In genomic region chr4:159390648-159391047, GRCh38 we compare ENCODE assay signal across 9 cellular contexts.
A peak's percentile ranks its signal among the peaks of the same experiment; 100 is the strongest.
DNase-seq lines count a peak whose midpoint lies in the region; ATAC-seq and TF ChIP-seq lines count a peak whose summit lies in the region.
"Had no signal": no experiment of that assay in that cellular context is flagged by ENCODE, and none has a peak within 500 bp of the region (broad histone marks: within the 10 kb centered on the region; RNA-seq: fewer than 3 reads in every experiment).

No MANE protein-coding gene starts in this region.

- H3K27ac Mint-ChIP-seq in activated CD4-positive, alpha-beta T cell treated with anti-CD3 and anti-CD28 coated beads for 36 hours, result no peak overlapping the region
- H3K27ac Mint-ChIP-seq in stimulated activated naive CD8-positive, alpha-beta T cell treated with anti-CD3 and anti-CD28 coated beads, Interleukin-15, amount 100 ng/mL, for 72 hours, result no peak overlapping the region

- peaks cover 4% of the 10 kb centered on the region for H3K27me3 Mint-ChIP-seq in activated T-cell treated with anti-CD3 and anti-CD28 coated beads, Interleukin-2, amount 50 U/mL, for 4 hours (ENCODE audit: low read depth)
- H3K27me3 Mint-ChIP-seq in activated CD4-positive, alpha-beta T cell treated with anti-CD3 and anti-CD28 coated beads for 36 hours, result peaks cover 17% of the 10 kb centered on the region
- H3K27me3 Mint-ChIP-seq in stimulated activated naive CD8-positive, alpha-beta T cell treated with anti-CD3 and anti-CD28 coated beads, Interleukin-15, amount 100 ng/mL, for 72 hours, result peaks cover 18% of the 10 kb centered on the region

- intact Hi-C loops in activated CD4-positive, alpha-beta T cell treated with anti-CD3 and anti-CD28 coated beads for 36 hours (cut with DNase I, micrococcal nuclease), result no loop called here

- CTCF ChIA-PET in activated CD4-positive, alpha-beta T cell treated with anti-CD3 and anti-CD28 coated beads for 36 hours (lab: Charles Lee), result interaction anchor here (0.7 kb wide), 1 partner anchor 19 kb away, joined by 3 read pairs; no protein-coding TSS in a partner anchor

- TF ChIP-seq CTCF in AG09309 (IDR thresholded peaks at IDR 0.05; ENCODE audit: control insufficient read depth, insufficient read depth, low read depth, low read length, missing control alignments) (no peak), astrocyte of the spinal cord (IDR thresholded peaks at IDR 0.05; ENCODE audit: low read depth, low read length) (no peak)

- H3K36me3 Mint-ChIP-seq in activated T-cell treated with anti-CD3 and anti-CD28 coated beads, Interleukin-2, amount 50 U/mL, for 4 hours (ENCODE audit: insufficient read depth), result no peaks in the 10 kb centered on the region
- no peaks in the 10 kb centered on the region for H3K36me3 Mint-ChIP-seq in activated CD4-positive, alpha-beta T cell treated with anti-CD3 and anti-CD28 coated beads for 36 hours (ENCODE audit: low read depth)

- no peak for ATAC-seq in activated T-cell treated with anti-CD3 and anti-CD28 coated beads, Interleukin-2, amount 50 U/mL, for 4 hours
- ATAC-seq in activated CD4-positive, alpha-beta T cell treated with anti-CD3 and anti-CD28 coated beads for 36 hours, result no peak
- ATAC-seq in HG02623 (IDR thresholded peaks at IDR 0.05; ENCODE audit: unreplicated experiment), result no peak
- no peak for ATAC-seq in stimulated activated naive CD8-positive, alpha-beta T cell treated with anti-CD3 and anti-CD28 coated beads, Interleukin-15, amount 100 ng/mL, for 72 hours
- ATAC-seq: mucosa of descending colon had no signal

- in situ Hi-C loops in KBM-7 (cut with MboI; ENCODE audit: low pct_unique_long_range_greater_than_20kb, low sequenced_read_pairs) (no loop called here), astrocyte of the spinal cord (cut with HindIII; ENCODE audit: low sequenced_read_pairs) (no loop called here)

- DNase-seq in AG09309 (ENCODE audit: low read depth), result peak; percentile 89
- DNase-seq in KBM-7, result peak; percentile 86
- DNase-seq in astrocyte of the spinal cord (ENCODE audit: low read depth, low spot score), result peak; percentile 98
- DNase-seq in kidney tubule cell (ENCODE audit: low spot score), result peak; percentile 98
- no peak for DNase-seq in activated T-cell treated with anti-CD3 and anti-CD28 coated beads, Interleukin-2, amount 50 U/mL, for 4 hours
- no peak for DNase-seq in activated CD4-positive, alpha-beta T cell treated with anti-CD3 and anti-CD28 coated beads for 36 hours
- DNase-seq in stimulated activated naive CD8-positive, alpha-beta T cell treated with anti-CD3 and anti-CD28 coated beads, Interleukin-15, amount 100 ng/mL, for 72 hours, result no peak

- H3K4me3 Mint-ChIP-seq in activated T-cell treated with anti-CD3 and anti-CD28 coated beads, Interleukin-2, amount 50 U/mL, for 4 hours, result no peak overlapping the region
- no peak overlapping the region for H3K4me3 Mint-ChIP-seq in activated CD4-positive, alpha-beta T cell treated with anti-CD3 and anti-CD28 coated beads for 36 hours
- H3K4me3 Mint-ChIP-seq in stimulated activated naive CD8-positive, alpha-beta T cell treated with anti-CD3 and anti-CD28 coated beads, Interleukin-15, amount 100 ng/mL, for 72 hours, result peak overlapping the region in 1 of 2 donors; percentile 29

- peaks cover 2% of the 10 kb centered on the region for H3K4me1 Mint-ChIP-seq in activated T-cell treated with anti-CD3 and anti-CD28 coated beads, Interleukin-2, amount 50 U/mL, for 4 hours (ENCODE audit: low read depth)
- H3K4me1 Mint-ChIP-seq in activated CD4-positive, alpha-beta T cell treated with anti-CD3 and anti-CD28 coated beads for 36 hours, result peaks cover 5% of the 10 kb centered on the region
- H3K4me1 Mint-ChIP-seq in stimulated activated naive CD8-positive, alpha-beta T cell treated with anti-CD3 and anti-CD28 coated beads, Interleukin-15, amount 100 ng/mL, for 72 hours, result no peaks in the 10 kb centered on the region

- H3K9me3 Mint-ChIP-seq in activated T-cell treated with anti-CD3 and anti-CD28 coated beads, Interleukin-2, amount 50 U/mL, for 4 hours, result peaks cover 8% of the 10 kb centered on the region
- peaks cover 2% of the 10 kb centered on the region for H3K9me3 Mint-ChIP-seq in activated CD4-positive, alpha-beta T cell treated with anti-CD3 and anti-CD28 coated beads for 36 hours (ENCODE audit: low read depth)
- H3K9me3 Mint-ChIP-seq in stimulated activated naive CD8-positive, alpha-beta T cell treated with anti-CD3 and anti-CD28 coated beads, Interleukin-15, amount 100 ng/mL, for 72 hours, result peaks cover 9 to 11% of the 10 kb centered on the region in 2 donors

- POLR2A ChIA-PET in activated CD4-positive, alpha-beta T cell treated with anti-CD3 and anti-CD28 coated beads for 36 hours (lab: Charles Lee), result no interaction called here

- H3K4me3 ChIP-seq in AG09309 (ENCODE audit: control insufficient read depth, low read depth, low read length) (no peak overlapping the region), astrocyte of the spinal cord (ENCODE audit: low read depth, low read length) (no peak overlapping the region)
- H3K4me3 ChIP-seq: mucosa of descending colon had no signal

Comparison
In these comparisons a context has a peak if more than half of its experiments do, and no peak if none do; other contexts are left out.
1. DNase-seq: peak in AG09309 (single experiment), KBM-7 (single experiment), astrocyte of the spinal cord (single experiment) and kidney tubule cell (single experiment); none in activated T-cell treated with anti-CD3 and anti-CD28 coated beads, Interleukin-2, amount 50 U/mL, for 4 hours (single experiment), activated CD4-positive, alpha-beta T cell treated with anti-CD3 and anti-CD28 coated beads for 36 hours (single experiment) and stimulated activated naive CD8-positive, alpha-beta T cell treated with anti-CD3 and anti-CD28 coated beads, Interleukin-15, amount 100 ng/mL, for 72 hours (0 of 2).